Comparison of ENCODE assay signal across 1 cellular context in the genomic region with DNA sequence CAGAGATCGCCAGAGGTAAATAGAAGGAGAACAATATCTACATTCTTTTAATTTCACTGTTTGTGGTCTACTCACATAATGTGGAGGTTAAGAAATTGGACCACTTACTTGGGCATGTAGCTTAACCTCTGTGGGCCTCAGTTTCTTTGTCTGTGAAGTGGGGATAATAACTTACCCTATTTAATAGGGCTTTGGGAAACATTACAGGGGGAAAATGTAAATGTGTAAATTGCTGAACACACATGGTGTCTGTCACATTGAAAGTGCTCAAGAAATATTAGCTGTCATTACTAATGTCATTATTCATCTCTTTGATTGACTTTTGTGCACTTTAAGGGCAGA.
TF ChIP-seq lines count a peak whose summit lies in the region.

No MANE protein-coding gene starts in this region.

TF ChIP-seq in HepG2, 621 proteins besides CTCF, POLR2A, EP300 and RAD21 (continued from another document):
- TF ChIP-seq GFI1 (CRISPR knock-in tag; IDR thresholded peaks at IDR 0.05; ENCODE audit: borderline replicate concordance) (peak; percentile 14; the same call in 1 of the 2 replicates), STAG1 (CRISPR knock-in tag; IDR thresholded peaks at IDR 0.05) (no peak), CREM (IDR thresholded peaks at IDR 0.05) (peak; percentile 29), CREM (CRISPR knock-in tag; IDR thresholded peaks at IDR 0.05) (no peak), ZNF629 (CRISPR knock-in tag; conservative IDR thresholded peaks at IDR 0.05) (peak; percentile 100), TBX2 (CRISPR knock-in tag; IDR thresholded peaks at IDR 0.05; ENCODE audit: borderline replicate concordance) (peak; percentile 32; the same call in 1 of the 2 replicates), ZMYM3 (CRISPR knock-in tag; IDR thresholded peaks at IDR 0.05) (peak; percentile 93), ZKSCAN8 (CRISPR knock-in tag; IDR thresholded peaks at IDR 0.05; ENCODE audit: borderline replicate concordance) (peak; percentile 14; the same call in 1 of the 2 replicates), ZMYM4 (CRISPR knock-in tag; IDR thresholded peaks at IDR 0.05) (no peak), SSRP1 (CRISPR knock-in tag; IDR thresholded peaks at IDR 0.05) (peak; percentile 53; the same call in 1 of the 2 replicates), ZNF331 (CRISPR knock-in tag; IDR thresholded peaks at IDR 0.05) (peak; percentile 27; the same call in 1 of the 2 replicates), NCOR1 (IDR thresholded peaks at IDR 0.05; ENCODE audit: borderline replicate concordance, low read length) (peak; percentile 18; the same call in 1 of the 2 replicates), CHD4 (IDR thresholded peaks at IDR 0.05; ENCODE audit: borderline replicate concordance, low read length) (peak; percentile 98), ZNF3 (CRISPR knock-in tag; IDR thresholded peaks at IDR 0.05) (peak; percentile 80; the same call in 1 of the 2 replicates), HMG20A (CRISPR knock-in tag; IDR thresholded peaks at IDR 0.05; ENCODE audit: borderline replicate concordance) (0 out of 2 replicates have a peak, but pooled peaks have one; percentile 6), KAT8 (CRISPR knock-in tag; IDR thresholded peaks at IDR 0.05) (peak; percentile 19; the same call in 1 of the 2 replicates), ZNF501 (CRISPR knock-in tag; IDR thresholded peaks at IDR 0.05) (no peak), NKX3-1 (CRISPR knock-in tag; IDR thresholded peaks at IDR 0.05) (0 out of 2 replicates have a peak, but pooled peaks have one; percentile 37), EHMT2 (IDR thresholded peaks at IDR 0.05; ENCODE audit: borderline replicate concordance, low read depth, low read length) (peak; percentile 60; the same call in 1 of the 2 replicates), KDM1A (CRISPR knock-in tag; IDR thresholded peaks at IDR 0.05) (peak; percentile 100), PHF21A (CRISPR knock-in tag; IDR thresholded peaks at IDR 0.05) (0 out of 2 replicates have a peak, but pooled peaks have one; percentile 37), FLYWCH1 (CRISPR knock-in tag; IDR thresholded peaks at IDR 0.05) (no peak), HNF4G (IDR thresholded peaks at IDR 0.05; ENCODE audit: borderline replicate concordance, low read depth, low read length) (peak; percentile 47; the same call in 1 of the 2 replicates), HNF4G (CRISPR knock-in tag; IDR thresholded peaks at IDR 0.05; ENCODE audit: borderline replicate concordance, low read depth) (no peak)
- TF ChIP-seq, protein P1, sequence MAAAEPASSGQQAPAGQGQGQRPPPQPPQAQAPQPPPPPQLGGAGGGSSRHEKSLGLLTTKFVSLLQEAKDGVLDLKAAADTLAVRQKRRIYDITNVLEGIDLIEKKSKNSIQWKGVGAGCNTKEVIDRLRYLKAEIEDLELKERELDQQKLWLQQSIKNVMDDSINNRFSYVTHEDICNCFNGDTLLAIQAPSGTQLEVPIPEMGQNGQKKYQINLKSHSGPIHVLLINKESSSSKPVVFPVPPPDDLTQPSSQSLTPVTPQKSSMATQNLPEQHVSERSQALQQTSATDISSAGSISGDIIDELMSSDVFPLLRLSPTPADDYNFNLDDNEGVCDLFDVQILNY (CRISPR knock-in tag; conservative IDR thresholded peaks at IDR 0.05) = no peak
- TF ChIP-seq, protein P2, sequence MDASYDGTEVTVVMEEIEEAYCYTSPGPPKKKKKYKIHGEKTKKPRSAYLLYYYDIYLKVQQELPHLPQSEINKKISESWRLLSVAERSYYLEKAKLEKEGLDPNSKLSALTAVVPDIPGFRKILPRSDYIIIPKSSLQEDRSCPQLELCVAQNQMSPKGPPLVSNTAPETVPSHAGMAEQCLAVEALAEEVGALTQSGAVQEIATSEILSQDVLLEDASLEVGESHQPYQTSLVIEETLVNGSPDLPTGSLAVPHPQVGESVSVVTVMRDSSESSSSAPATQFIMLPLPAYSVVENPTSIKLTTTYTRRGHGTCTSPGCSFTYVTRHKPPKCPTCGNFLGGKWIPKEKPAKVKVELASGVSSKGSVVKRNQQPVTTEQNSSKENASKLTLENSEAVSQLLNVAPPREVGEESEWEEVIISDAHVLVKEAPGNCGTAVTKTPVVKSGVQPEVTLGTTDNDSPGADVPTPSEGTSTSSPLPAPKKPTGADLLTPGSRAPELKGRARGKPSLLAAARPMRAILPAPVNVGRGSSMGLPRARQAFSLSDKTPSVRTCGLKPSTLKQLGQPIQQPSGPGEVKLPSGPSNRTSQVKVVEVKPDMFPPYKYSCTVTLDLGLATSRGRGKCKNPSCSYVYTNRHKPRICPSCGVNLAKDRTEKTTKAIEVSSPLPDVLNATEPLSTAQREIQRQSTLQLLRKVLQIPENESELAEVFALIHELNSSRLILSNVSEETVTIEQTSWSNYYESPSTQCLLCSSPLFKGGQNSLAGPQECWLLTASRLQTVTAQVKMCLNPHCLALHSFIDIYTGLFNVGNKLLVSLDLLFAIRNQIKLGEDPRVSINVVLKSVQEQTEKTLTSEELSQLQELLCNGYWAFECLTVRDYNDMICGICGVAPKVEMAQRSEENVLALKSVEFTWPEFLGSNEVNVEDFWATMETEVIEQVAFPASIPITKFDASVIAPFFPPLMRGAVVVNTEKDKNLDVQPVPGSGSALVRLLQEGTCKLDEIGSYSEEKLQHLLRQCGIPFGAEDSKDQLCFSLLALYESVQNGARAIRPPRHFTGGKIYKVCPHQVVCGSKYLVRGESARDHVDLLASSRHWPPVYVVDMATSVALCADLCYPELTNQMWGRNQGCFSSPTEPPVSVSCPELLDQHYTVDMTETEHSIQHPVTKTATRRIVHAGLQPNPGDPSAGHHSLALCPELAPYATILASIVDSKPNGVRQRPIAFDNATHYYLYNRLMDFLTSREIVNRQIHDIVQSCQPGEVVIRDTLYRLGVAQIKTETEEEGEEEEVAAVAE (CRISPR knock-in tag; IDR thresholded peaks at IDR 0.05; ENCODE audit: borderline replicate concordance) = 0 out of 2 replicates have a peak, but pooled peaks have one; percentile 16
- TF ChIP-seq, protein P3, sequence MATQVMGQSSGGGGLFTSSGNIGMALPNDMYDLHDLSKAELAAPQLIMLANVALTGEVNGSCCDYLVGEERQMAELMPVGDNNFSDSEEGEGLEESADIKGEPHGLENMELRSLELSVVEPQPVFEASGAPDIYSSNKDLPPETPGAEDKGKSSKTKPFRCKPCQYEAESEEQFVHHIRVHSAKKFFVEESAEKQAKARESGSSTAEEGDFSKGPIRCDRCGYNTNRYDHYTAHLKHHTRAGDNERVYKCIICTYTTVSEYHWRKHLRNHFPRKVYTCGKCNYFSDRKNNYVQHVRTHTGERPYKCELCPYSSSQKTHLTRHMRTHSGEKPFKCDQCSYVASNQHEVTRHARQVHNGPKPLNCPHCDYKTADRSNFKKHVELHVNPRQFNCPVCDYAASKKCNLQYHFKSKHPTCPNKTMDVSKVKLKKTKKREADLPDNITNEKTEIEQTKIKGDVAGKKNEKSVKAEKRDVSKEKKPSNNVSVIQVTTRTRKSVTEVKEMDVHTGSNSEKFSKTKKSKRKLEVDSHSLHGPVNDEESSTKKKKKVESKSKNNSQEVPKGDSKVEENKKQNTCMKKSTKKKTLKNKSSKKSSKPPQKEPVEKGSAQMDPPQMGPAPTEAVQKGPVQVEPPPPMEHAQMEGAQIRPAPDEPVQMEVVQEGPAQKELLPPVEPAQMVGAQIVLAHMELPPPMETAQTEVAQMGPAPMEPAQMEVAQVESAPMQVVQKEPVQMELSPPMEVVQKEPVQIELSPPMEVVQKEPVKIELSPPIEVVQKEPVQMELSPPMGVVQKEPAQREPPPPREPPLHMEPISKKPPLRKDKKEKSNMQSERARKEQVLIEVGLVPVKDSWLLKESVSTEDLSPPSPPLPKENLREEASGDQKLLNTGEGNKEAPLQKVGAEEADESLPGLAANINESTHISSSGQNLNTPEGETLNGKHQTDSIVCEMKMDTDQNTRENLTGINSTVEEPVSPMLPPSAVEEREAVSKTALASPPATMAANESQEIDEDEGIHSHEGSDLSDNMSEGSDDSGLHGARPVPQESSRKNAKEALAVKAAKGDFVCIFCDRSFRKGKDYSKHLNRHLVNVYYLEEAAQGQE (IDR thresholded peaks at IDR 0.05; ENCODE audit: borderline replicate concordance in 1 of 2, low read depth in 1 of 2, low read length in 2 of 2) = 0 out of 4 replicates have a peak, but pooled peaks of 1 of the 2 experiments have one; percentile 11
- TF ChIP-seq, protein P4, sequence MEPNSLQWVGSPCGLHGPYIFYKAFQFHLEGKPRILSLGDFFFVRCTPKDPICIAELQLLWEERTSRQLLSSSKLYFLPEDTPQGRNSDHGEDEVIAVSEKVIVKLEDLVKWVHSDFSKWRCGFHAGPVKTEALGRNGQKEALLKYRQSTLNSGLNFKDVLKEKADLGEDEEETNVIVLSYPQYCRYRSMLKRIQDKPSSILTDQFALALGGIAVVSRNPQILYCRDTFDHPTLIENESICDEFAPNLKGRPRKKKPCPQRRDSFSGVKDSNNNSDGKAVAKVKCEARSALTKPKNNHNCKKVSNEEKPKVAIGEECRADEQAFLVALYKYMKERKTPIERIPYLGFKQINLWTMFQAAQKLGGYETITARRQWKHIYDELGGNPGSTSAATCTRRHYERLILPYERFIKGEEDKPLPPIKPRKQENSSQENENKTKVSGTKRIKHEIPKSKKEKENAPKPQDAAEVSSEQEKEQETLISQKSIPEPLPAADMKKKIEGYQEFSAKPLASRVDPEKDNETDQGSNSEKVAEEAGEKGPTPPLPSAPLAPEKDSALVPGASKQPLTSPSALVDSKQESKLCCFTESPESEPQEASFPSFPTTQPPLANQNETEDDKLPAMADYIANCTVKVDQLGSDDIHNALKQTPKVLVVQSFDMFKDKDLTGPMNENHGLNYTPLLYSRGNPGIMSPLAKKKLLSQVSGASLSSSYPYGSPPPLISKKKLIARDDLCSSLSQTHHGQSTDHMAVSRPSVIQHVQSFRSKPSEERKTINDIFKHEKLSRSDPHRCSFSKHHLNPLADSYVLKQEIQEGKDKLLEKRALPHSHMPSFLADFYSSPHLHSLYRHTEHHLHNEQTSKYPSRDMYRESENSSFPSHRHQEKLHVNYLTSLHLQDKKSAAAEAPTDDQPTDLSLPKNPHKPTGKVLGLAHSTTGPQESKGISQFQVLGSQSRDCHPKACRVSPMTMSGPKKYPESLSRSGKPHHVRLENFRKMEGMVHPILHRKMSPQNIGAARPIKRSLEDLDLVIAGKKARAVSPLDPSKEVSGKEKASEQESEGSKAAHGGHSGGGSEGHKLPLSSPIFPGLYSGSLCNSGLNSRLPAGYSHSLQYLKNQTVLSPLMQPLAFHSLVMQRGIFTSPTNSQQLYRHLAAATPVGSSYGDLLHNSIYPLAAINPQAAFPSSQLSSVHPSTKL (CRISPR knock-in tag; IDR thresholded peaks at IDR 0.05) = peak; percentile 13; the same call in 1 of the 2 replicates
